In genomic region chr5:171306785-171307591, GRCh38 we compare ENCODE assay signal across 32 cellular contexts. TPM values are rescaled to one million over a fixed set of nuclear protein-coding genes. Genes with fewer than 3 reads are reported as not detected.
DNase-seq lines count a peak whose midpoint lies in the region; ATAC-seq, FAIRE-seq and TF ChIP-seq lines count a peak whose summit lies in the region.
"Had no signal": no experiment of that assay in that cellular context is flagged by ENCODE, and none has a peak within 500 bp of the region (broad histone marks: within the 10 kb centered on the region; RNA-seq: fewer than 3 reads in every experiment).

No MANE protein-coding gene starts in this region.

- no peak overlapping the region for H3K4me2 ChIP-seq in IMR-90 (ENCODE audit: low read depth, low read length)
- H3K4me2 ChIP-seq in H1 (ENCODE audit: insufficient read depth in 1 of 2, low read depth in 2 of 2, low read length in 2 of 2), result no peak overlapping the region; a peak in 1 of 4 replicates
- H3K4me2 ChIP-seq: KMS-11, PC-9 had no signal

- no peak overlapping the region for H3K4me3 ChIP-seq in IMR-90 (ENCODE audit: insufficient read depth, low read depth, low read length)
- no peak overlapping the region for H3K4me3 ChIP-seq in H1 (ENCODE audit: extremely low read depth in 1 of 4, insufficient read depth in 2 of 4, low read depth in 3 of 4, low read length in 4 of 4)
- H3K4me3 ChIP-seq: GM23248, PC-9, thyroid gland had no signal

- POLR2A ChIA-PET in IMR-90 (lab: Charles Lee; ENCODE audit: unreplicated experiment) (no interaction called here), H1 (lab: Charles Lee; ENCODE audit: partially characterized antibody) (interaction anchor here (0.9 to 1.5 kb wide), 2 partner anchors 8 to 17 kb away, joined by 3 to 4 read pairs; no protein-coding TSS in a partner anchor)

- peak; percentile 76 for DNase-seq in ELF-1 (ENCODE audit: low read depth, low spot score)
- DNase-seq in IMR-90, result no peak
- DNase-seq in H1 (ENCODE audit: low read depth in 1 of 2, low spot score in 2 of 2), result peak in 1 of 2 experiments; percentile 63
- no peak for DNase-seq in neural crest cell (ENCODE audit: low read depth, low spot score)
- no peak for DNase-seq in activated CD4-positive, CD25-positive, alpha-beta regulatory T cell (lab: John Stamatoyannopoulos, UW)
- no peak for DNase-seq in superior temporal gyrus (ENCODE audit: extremely low spot score)
- DNase-seq: activated CD4-positive, alpha-beta memory T cell treated with anti-CD3 and anti-CD28 coated beads for 36 hours; activated CD8-positive, alpha-beta memory T cell treated with anti-CD3 and anti-CD28 coated beads, Interleukin-2, amount 50 U/mL, for 48 hours; aorta; GF-D8; GM23248; left cardiac atrium; NCI-H2029; NCI-H2227 treated with DMSO at 0.1 percent for 48 hours; NCI-H82; occipital lobe; PC-9; Right ventricle myocardium superior; small intestine; SW 1271; thyroid gland had no signal

- H4K20me1 ChIP-seq in IMR-90 (ENCODE audit: insufficient read depth, low read length) (peaks cover 7% of the 10 kb centered on the region), H1 (replicated peaks in 1 of 2; ENCODE audit: control insufficient read depth in 1 of 2, insufficient read depth in 2 of 2, low read length in 2 of 2) (peaks cover 20 to 42% of the 10 kb centered on the region in 2 experiments)

- H2AK5ac ChIP-seq in IMR-90 (ENCODE audit: low read depth, low read length), result no peak overlapping the region
- H2AK5ac ChIP-seq in H1 (ENCODE audit: low read depth, low read length), result no peak overlapping the region

- H4K8ac ChIP-seq in IMR-90 (ENCODE audit: low read depth in 2 of 2, low read length in 2 of 2) (no peak overlapping the region), H1 (ENCODE audit: extremely low read depth, insufficient read depth, low read length) (no peak overlapping the region)

- peaks cover 2% of the 10 kb centered on the region; the same call in 1 of the 2 replicates for H3K23me2 ChIP-seq in H1 (ENCODE audit: low read depth, low read length)

- peak overlapping the region; percentile 34 for H3K4me3 Mint-ChIP-seq in neural crest cell
- H3K4me3 Mint-ChIP-seq: activated CD4-positive, alpha-beta memory T cell treated with anti-CD3 and anti-CD28 coated beads for 36 hours; dendritic cell treated with granulocyte-macrophage colony-stimulating factor and Interleukin-4, amounts not matched to agents 40 ng/mL and 50 ng/mL, for 4 days; memory B cell; stimulated activated effector memory CD8-positive, alpha-beta T cell treated with anti-CD3 and anti-CD28 coated beads, Interleukin-12 subunit alpha, Interleukin-12 subunit beta, amount 100 ng/mL, for 72 hours had no signal

- H3K9me3 Mint-ChIP-seq in neural crest cell, result no peaks in the 10 kb centered on the region
- H3K9me3 Mint-ChIP-seq: activated CD4-positive, alpha-beta memory T cell treated with anti-CD3 and anti-CD28 coated beads for 36 hours; activated naive CD4-positive, alpha-beta T cell treated with anti-CD3 and anti-CD28 coated beads, Interleukin-2, amount 50 U/mL, for 72 hours; activated T-helper 2 cell treated with anti-CD3 and anti-CD28 coated beads, Interferon-gamma antibody, Interleukin-2, Interleukin-4, amounts not matched to agents 10 μg/mL and 5 μg/mL and 100 μg/mL, durations not matched to agents 14 hours and 24 hours and 36 hours; dendritic cell treated with granulocyte-macrophage colony-stimulating factor and Interleukin-4, amounts not matched to agents 40 ng/mL and 50 ng/mL, for 4 days; memory B cell; stimulated activated effector memory CD8-positive, alpha-beta T cell treated with anti-CD3 and anti-CD28 coated beads, Interleukin-12 subunit alpha, Interleukin-12 subunit beta, amount 100 ng/mL, for 72 hours had no signal

- H2AFZ ChIP-seq in IMR-90 (replicated peaks; ENCODE audit: low read length, poor library complexity), result no peak overlapping the region
- no peak overlapping the region for H2AFZ ChIP-seq in H1 (ENCODE audit: low read length)
- H2AFZ ChIP-seq: GM23248, PC-9 had no signal

- H3K18ac ChIP-seq in IMR-90 (ENCODE audit: low read depth, low read length), result no peak overlapping the region
- H3K18ac ChIP-seq in H1 (ENCODE audit: extremely low read depth, low read length), result no peak overlapping the region

- H2BK15ac ChIP-seq in IMR-90 (ENCODE audit: low read depth, low read length) (no peak overlapping the region), H1 (ENCODE audit: low read length) (no peak overlapping the region)

- H3K9me3 ChIP-seq in IMR-90 (ENCODE audit: control insufficient read depth, insufficient read depth, low read length) (peaks cover 14% of the 10 kb centered on the region), H1 (ENCODE audit: insufficient read depth in 2 of 2, low read depth in 1 of 2, low read length in 1 of 2) (no peaks in the 10 kb centered on the region)
- H3K9me3 ChIP-seq: thyroid gland had no signal

- no peak overlapping the region for H3K23ac ChIP-seq in IMR-90 (ENCODE audit: low read depth, low read length)
- no peak overlapping the region for H3K23ac ChIP-seq in H1 (ENCODE audit: insufficient read length)

- TF ChIP-seq EP300 in H1 (IDR thresholded peaks at IDR 0.05; ENCODE audit: borderline replicate concordance in 1 of 2, low read depth in 2 of 2, low read length in 2 of 2), result peak in 1 of 2 experiments; percentile 23; a peak in 1 of 3 replicates

- no peak overlapping the region for H2BK120ac ChIP-seq in IMR-90 (ENCODE audit: low read depth, low read length)
- H2BK120ac ChIP-seq in H1 (replicated peaks; ENCODE audit: low read depth, low read length), result no peak overlapping the region

- CTCF ChIA-PET in IMR-90 (lab: Yijun Ruan, JAX) (interaction anchor here (1.0 kb wide), 1 partner anchor 100 kb away, joined by 3 read pairs; no protein-coding TSS in a partner anchor), H1 (lab: Charles Lee; ENCODE audit: partially characterized antibody) (interaction anchor here (0.7 to 6.3 kb wide), 5 partner anchors 10 to 44 kb away, joined by 3 to 40 read pairs (median 14); no protein-coding TSS in a partner anchor)

- peaks cover 80% of the 10 kb centered on the region for H3K27me3 ChIP-seq in IMR-90 (ENCODE audit: control insufficient read depth, insufficient read depth, low read length)
- peaks cover 78 to 96% (median 93%) of the 10 kb centered on the region in 4 experiments for H3K27me3 ChIP-seq in H1 (replicated peaks in 1 of 4; ENCODE audit: control insufficient read depth in 3 of 4, extremely low read depth in 1 of 4, insufficient read depth in 3 of 4, low read length in 3 of 4)

- ATAC-seq in IMR-90 (ENCODE audit: low read depth), result no peak
- no peak for ATAC-seq in HG03457 (IDR thresholded peaks at IDR 0.05; ENCODE audit: unreplicated experiment)
- no peak for ATAC-seq in HG03565 (IDR thresholded peaks at IDR 0.05; ENCODE audit: unreplicated experiment)
- ATAC-seq: activated naive CD4-positive, alpha-beta T cell treated with anti-CD3 and anti-CD28 coated beads, Interleukin-2, amount 50 U/mL, for 72 hours; left cardiac atrium; stimulated activated effector memory CD8-positive, alpha-beta T cell treated with anti-CD3 and anti-CD28 coated beads, Interleukin-12 subunit alpha, Interleukin-12 subunit beta, amount 100 ng/mL, for 72 hours had no signal

- in situ Hi-C loops in IMR-90 (cut with MboI; ENCODE audit: low sequenced_read_pairs), result no loop called here

- H2BK12ac ChIP-seq in H1 (ENCODE audit: low read depth, low read length), result no peak overlapping the region

- H3K79me2 ChIP-seq in H1 (ENCODE audit: control insufficient read depth in 1 of 2, insufficient read depth in 2 of 2, low read length in 2 of 2), result no peaks in the 10 kb centered on the region

- H3K4me1 ChIP-seq in IMR-90 (ENCODE audit: control insufficient read depth, insufficient read depth, low read length) (peaks cover under 1% of the 10 kb centered on the region; the same call in 1 of the 2 replicates), H1 (replicated peaks in 1 of 4; ENCODE audit: control insufficient read depth in 3 of 4, insufficient read depth in 4 of 4, low read length in 3 of 4) (peaks cover 0 to 27% (median 5%) of the 10 kb centered on the region in 4 experiments; a peak in 6 of 7 replicates)

- H4K91ac ChIP-seq in IMR-90 (ENCODE audit: insufficient read depth, low read depth, low read length) (no peak overlapping the region), H1 (replicated peaks; ENCODE audit: insufficient read length, low read length) (no peak overlapping the region)

- H3K9ac ChIP-seq in IMR-90 (ENCODE audit: low read depth, low read length) (no peak overlapping the region), H1 (replicated peaks in 1 of 4; ENCODE audit: extremely low read depth in 1 of 4, low read depth in 3 of 4, low read length in 3 of 4) (no peak overlapping the region)
- H3K9ac ChIP-seq: GM23248, KMS-11 had no signal

- TF ChIP-seq CTCF in IMR-90 (conservative IDR thresholded peaks at IDR 0.05; ENCODE audit: low read depth, low read length) (no peak), H1 (IDR thresholded peaks at IDR 0.05; ENCODE audit: control extremely low read depth in 1 of 3, insufficient read depth in 1 of 3, low read depth in 1 of 3, low read length in 3 of 3) (peak in 1 of 3 experiments; percentile 1; a peak in 1 of 4 replicates), neural crest cell (conservative IDR thresholded peaks at IDR 0.05) (no peak)

- intact Hi-C loops in IMR-90 (cut with micrococcal nuclease), result no loop called here

- peaks cover 5% of the 10 kb centered on the region for H3K4me1 Mint-ChIP-seq in neural crest cell

- H3K27ac ChIP-seq in IMR-90 (ENCODE audit: insufficient read depth, low read length) (no peak overlapping the region), H1 (ENCODE audit: low read depth, low read length) (no peak overlapping the region)
- H3K27ac ChIP-seq: GM23248, KMS-11, PC-9, thyroid gland had no signal

- peaks cover 90% of the 10 kb centered on the region for H3K27me3 Mint-ChIP-seq in neural crest cell (ENCODE audit: low read depth)

- no peak overlapping the region for H3K56ac ChIP-seq in IMR-90 (ENCODE audit: extremely low read depth, insufficient read depth, low read length)
- H3K56ac ChIP-seq in H1 (replicated peaks; ENCODE audit: insufficient read length, low read depth, low read length), result no peak overlapping the region

- BruUV-seq in IMR-90 (replicated peaks; lab: Mats Ljungman, UMichigan), result no TSS peak

- H3K4ac ChIP-seq in IMR-90 (ENCODE audit: low read depth, low read length), result no peak overlapping the region
- no peak overlapping the region for H3K4ac ChIP-seq in H1 (replicated peaks; ENCODE audit: insufficient read length, low read depth, low read length)

- H3K36me3 Mint-ChIP-seq in neural crest cell (ENCODE audit: low read depth), result no peaks in the 10 kb centered on the region
- H3K36me3 Mint-ChIP-seq: activated CD4-positive, alpha-beta memory T cell treated with anti-CD3 and anti-CD28 coated beads for 36 hours; activated naive CD4-positive, alpha-beta T cell treated with anti-CD3 and anti-CD28 coated beads, Interleukin-2, amount 50 U/mL, for 72 hours had no signal

- FAIRE-seq in H1 (lab: Jason Lieb, UNC), result peak; percentile 42
- FAIRE-seq: GM18507, HTR-8/SVneo, small intestine had no signal

- TF ChIP-seq RAD21 in IMR-90 (IDR thresholded peaks at IDR 0.05; ENCODE audit: low read length), result no peak
- TF ChIP-seq RAD21 in H1 (IDR thresholded peaks at IDR 0.05 in 1 of 2, conservative IDR thresholded peaks at IDR 0.05 in 1 of 2; ENCODE audit: low read depth in 2 of 2, low read length in 2 of 2), result no peak; a peak in 1 of 4 replicates

- H4K5ac ChIP-seq in IMR-90 (ENCODE audit: low read depth, low read length), result no peak overlapping the region
- H4K5ac ChIP-seq in H1 (ENCODE audit: insufficient read length, low read depth, low read length), result no peak overlapping the region

- dilution Hi-C loops in IMR-90 (cut with HindIII; ENCODE audit: low sequenced_read_pairs, unreplicated experiment), result no loop called here

- no peaks in the 10 kb centered on the region for H3K9me1 ChIP-seq in IMR-90 (ENCODE audit: insufficient read depth, low read length)

- WGBS in IMR-90 (ENCODE audit: extremely low coverage in 2 of 2, insufficient read length in 1 of 2), 2 experiments, result no CpG with 5 or more reads among the region's 10 CpGs
- WGBS in H1 (ENCODE audit: extremely low coverage in 1 of 2, insufficient coverage in 1 of 2, insufficient read length in 1 of 2, insufficient replicate concordance in 2 of 2, low coverage in 1 of 2, low lambda C conversion rate in 2 of 2, missing lambda C conversion rate in 1 of 2), 2 experiments, result 15% methylated on average over 10 of the region's 10 CpGs; no CpG with 5 or more reads in 1 of the 2 experiments

- TF ChIP-seq POLR2A in IMR-90 (IDR thresholded peaks at IDR 0.05; ENCODE audit: low read depth, low read length), result no peak
- no peak for TF ChIP-seq POLR2A in H1 (IDR thresholded peaks at IDR 0.05; ENCODE audit: control extremely low read depth in 1 of 2, low read depth in 2 of 2, low read length in 2 of 2)

- H3K27ac Mint-ChIP-seq in neural crest cell (ENCODE audit: unreplicated experiment), result no peak overlapping the region
- H3K27ac Mint-ChIP-seq: activated CD4-positive, alpha-beta memory T cell treated with anti-CD3 and anti-CD28 coated beads for 36 hours; dendritic cell treated with granulocyte-macrophage colony-stimulating factor and Interleukin-4, amounts not matched to agents 40 ng/mL and 50 ng/mL, for 4 days; memory B cell; stimulated activated effector memory CD8-positive, alpha-beta T cell treated with anti-CD3 and anti-CD28 coated beads, Interleukin-12 subunit alpha, Interleukin-12 subunit beta, amount 100 ng/mL, for 72 hours had no signal

- no peaks in the 10 kb centered on the region for H3K79me1 ChIP-seq in IMR-90 (ENCODE audit: low read depth in 1 of 2, low read length in 2 of 2)
- no peaks in the 10 kb centered on the region for H3K79me1 ChIP-seq in H1 (ENCODE audit: low read depth, low read length)

- H2AK9ac ChIP-seq in IMR-90 (replicated peaks; ENCODE audit: low read depth, low read length, poor library complexity), result peak overlapping the region; percentile 10

- no peak overlapping the region for H2BK5ac ChIP-seq in IMR-90 (ENCODE audit: low read depth, low read length, poor library complexity, severe bottlenecking)
- H2BK5ac ChIP-seq in H1 (ENCODE audit: low read depth, low read length), result no peak overlapping the region

- no peak overlapping the region for H3K14ac ChIP-seq in IMR-90 (replicated peaks; ENCODE audit: low read depth, low read length)
- H3K14ac ChIP-seq in H1 (ENCODE audit: insufficient read length), result no peak overlapping the region

- no peak overlapping the region for H2BK20ac ChIP-seq in IMR-90 (ENCODE audit: low read depth, low read length)
- no peak overlapping the region for H2BK20ac ChIP-seq in H1 (ENCODE audit: low read length)

- H3K36me3 ChIP-seq in IMR-90 (ENCODE audit: control insufficient read depth, insufficient read depth, low read length) (no peaks in the 10 kb centered on the region), H1 (ENCODE audit: control insufficient read depth in 2 of 4, insufficient read depth in 4 of 4, low read length in 3 of 4) (peaks cover 0 to 19% (median 0%) of the 10 kb centered on the region in 4 experiments; a peak in 1 of 8 replicates)
- H3K36me3 ChIP-seq: thyroid gland had no signal

RNA-seq across cellular contexts. Expression of gene TLX3, which starts 2.1 kb away (rescaled TPM):
- total RNA-seq in IMR-90 (2012; rRNA removed) (not detected in 2 replicates), neural crest cell (0.51 and 0.52 TPM in 2 replicates)
- polyA plus RNA-seq in IMR-90 (2012; rRNA removed) (not detected in 2 replicates), H1 (2011; rRNA removed) (not detected in 2 replicates)
- not detected in 2 replicates for polyA plus RNA-seq in IMR-90 (2012; cell fraction: cytosol; rRNA removed)
- not detected in 2 replicates for polyA plus RNA-seq in IMR-90 (2012; cell fraction: nucleus; rRNA removed; ENCODE audit: low replicate concordance)
- total RNA-seq in H1 (2021; fragmentation: NEBNext Ultra II Directional; extraction: Animal tissue kit (Norgen Biotek cat#: 25700)), result not detected in 2 replicates
- not detected for polyA plus RNA-seq in H1 (2011; cell fraction: cytosol; rRNA removed)
- polyA plus RNA-seq in H1 (2011; cell fraction: nucleus; rRNA removed), result not detected
- not detected in 4 replicates for polyA plus RNA-seq in H1 (2012, experiment 1 of 2)
- not detected for polyA plus RNA-seq in H1 (2012, experiment 2 of 2)
- polyA plus RNA-seq in H1 (2013, experiment 1 of 2), result 0.10 TPM
- polyA plus RNA-seq in H1 (2013, experiment 2 of 2), result 0.06 TPM
- polyA minus RNA-seq in H1 (2011; rRNA and poly(A)+ RNA removed), result not detected in 2 replicates
- not detected for polyA minus RNA-seq in H1 (2011; cell fraction: cytosol; rRNA and poly(A)+ RNA removed)
- not detected for polyA minus RNA-seq in H1 (2011; cell fraction: nucleus; rRNA and poly(A)+ RNA removed)
- total RNA-seq: activated CD4-positive, alpha-beta memory T cell treated with anti-CD3 and anti-CD28 coated beads for 36 hours; activated naive CD4-positive, alpha-beta T cell treated with anti-CD3 and anti-CD28 coated beads, Interleukin-2, amount 50 U/mL, for 72 hours; activated T-helper 2 cell treated with anti-CD3 and anti-CD28 coated beads, Interferon-gamma antibody, Interleukin-2, Interleukin-4, amounts not matched to agents 10 μg/mL and 5 μg/mL and 100 μg/mL, durations not matched to agents 14 hours and 24 hours and 36 hours; aorta; cardiac septum; GM23248; left cardiac atrium; occipital lobe; PC-9; Right ventricle myocardium superior; thyroid gland had no signal
- polyA plus RNA-seq: aorta, GM23248 had no signal
